In genomic region chr5:431711-432050, GRCh38 we compare ENCODE assay signal across 14 cellular contexts.
"Had no signal": no experiment of that assay in that cellular context is flagged by ENCODE, and none has a peak within 500 bp of the region (broad histone marks: within the 10 kb centered on the region; RNA-seq: fewer than 3 reads in every experiment).

No MANE protein-coding gene starts in this region.

- H3K4me3 ChIP-seq: lung, mucosa of descending colon, psoas muscle, right lobe of liver had no signal

- H3K27ac Mint-ChIP-seq: activated B cell treated with CpG ODN at 0.5 μM for 24 hours; activated naive CD4-positive, alpha-beta T cell treated with anti-CD3 and anti-CD28 coated beads for 36 hours; immature natural killer cell; natural killer cell had no signal

- H3K4me1 Mint-ChIP-seq: activated B cell treated with CpG ODN at 0.5 μM for 24 hours, immature natural killer cell, natural killer cell had no signal

- H3K4me3 Mint-ChIP-seq: activated B cell treated with CpG ODN at 0.5 μM for 24 hours; activated naive CD4-positive, alpha-beta T cell treated with anti-CD3 and anti-CD28 coated beads for 36 hours; activated T-helper 1 cell treated with anti-CD3 and anti-CD28 coated beads, Interleukin-12 subunit alpha, Interleukin-12 subunit beta, Interleukin-2, Interleukin-4 antibody, amounts not matched to agents 30 ng/mL and 10 ng/mL and 1 ng/mL, durations not matched to agents 14 hours and 24 hours and 36 hours; immature natural killer cell; natural killer cell had no signal

- H3K9me3 Mint-ChIP-seq: activated B cell treated with CpG ODN at 0.5 μM for 24 hours; activated naive CD4-positive, alpha-beta T cell treated with anti-CD3 and anti-CD28 coated beads for 36 hours; activated T-helper 1 cell treated with anti-CD3 and anti-CD28 coated beads, Interleukin-12 subunit alpha, Interleukin-12 subunit beta, Interleukin-2, Interleukin-4 antibody, amounts not matched to agents 30 ng/mL and 10 ng/mL and 1 ng/mL, durations not matched to agents 14 hours and 24 hours and 36 hours had no signal

- DNase-seq: amniotic stem cell, brain microvascular endothelial cell, immature natural killer cell, left cardiac atrium, natural killer cell, nucleus accumbens, right lobe of liver, SK-N-SH had no signal

- H3K36me3 Mint-ChIP-seq: immature natural killer cell, natural killer cell had no signal
